ENCODE assay signal across 12 cellular contexts in the genomic region with DNA sequence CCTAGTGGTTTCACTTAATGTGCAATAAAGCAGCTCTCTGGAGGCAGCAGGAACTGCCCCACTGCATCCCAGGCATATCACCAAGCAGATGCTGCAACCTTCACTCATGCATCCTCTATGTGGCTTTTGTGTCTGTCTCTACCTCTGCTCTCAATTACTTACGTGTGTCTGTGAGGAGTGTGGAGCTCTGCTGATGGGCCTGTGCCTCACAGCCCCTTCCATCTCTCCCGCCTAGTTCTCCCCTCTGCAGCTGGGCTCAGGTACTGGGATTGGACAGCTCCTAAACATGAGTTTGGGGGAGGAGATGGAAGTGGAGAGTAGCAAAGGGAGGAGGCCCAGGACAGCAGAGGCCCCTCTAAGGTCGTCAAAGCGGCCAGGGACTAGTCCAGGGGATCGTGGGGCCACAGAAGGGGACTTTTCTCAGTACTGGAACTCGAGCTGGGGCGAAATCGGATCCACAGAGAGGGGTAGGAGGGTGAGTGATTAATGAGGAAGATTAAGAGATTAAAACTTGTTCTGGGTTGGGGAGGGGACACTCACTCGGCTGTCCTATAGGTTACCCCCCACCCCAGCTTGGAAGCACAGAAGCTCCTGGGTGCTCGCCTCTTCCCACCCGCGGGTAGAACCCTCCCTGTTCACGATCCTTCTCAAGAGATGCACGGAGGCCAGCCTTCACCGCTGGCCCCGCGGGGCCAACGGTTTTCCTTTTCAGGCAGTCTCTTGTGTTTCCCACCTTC. TPM values are rescaled to one million over a fixed set of nuclear protein-coding genes. Genes with fewer than 3 reads are reported as not detected.
DNase-seq lines count a peak whose midpoint lies in the region; ATAC-seq and TF ChIP-seq lines count a peak whose summit lies in the region.
"Had no signal": no experiment of that assay in that cellular context is flagged by ENCODE, and none has a peak within 500 bp of the region (broad histone marks: within the 10 kb centered on the region; RNA-seq: fewer than 3 reads in every experiment).

No MANE protein-coding gene starts in this region.

- no peak overlapping the region for H2AFZ ChIP-seq in OCI-LY7 (ENCODE audit: low read length)

- BruUV-seq in OCI-LY7 (replicated peaks; lab: Mats Ljungman, UMichigan), result no TSS peak

- ATAC-seq in activated B cell treated with CpG ODN at 0.5 μM for 24 hours (ENCODE audit: low read depth), result no peak
- ATAC-seq in stimulated activated effector memory CD8-positive, alpha-beta T cell treated with anti-CD3 and anti-CD28 coated beads, Interleukin-12 subunit alpha, Interleukin-12 subunit beta, amount 100 ng/mL, for 72 hours, result no peak
- ATAC-seq in GM19023 (IDR thresholded peaks at IDR 0.05; ENCODE audit: unreplicated experiment), result no peak
- ATAC-seq in GM19467 (IDR thresholded peaks at IDR 0.05; ENCODE audit: unreplicated experiment), result no peak

- no peak overlapping the region for H3K4me3 ChIP-seq in OCI-LY7 (ENCODE audit: low read depth, low read length, poor library complexity, severe bottlenecking)

- no peaks in the 10 kb centered on the region for H4K20me1 ChIP-seq in OCI-LY7 (ENCODE audit: insufficient read depth, low read length)

- TF ChIP-seq CTCF in activated B cell treated with CpG ODN at 0.5 μM for 24 hours (IDR thresholded peaks at IDR 0.05) (no peak), OCI-LY7 (conservative IDR thresholded peaks at IDR 0.05; ENCODE audit: low read length) (no peak)

- peaks cover 29% of the 10 kb centered on the region for H3K36me3 Mint-ChIP-seq in activated naive CD4-positive, alpha-beta T cell treated with anti-CD3 and anti-CD28 coated beads, Interleukin-2, amount 10 ng/mL, durations not matched to agents 7 days and 5 days
- H3K36me3 Mint-ChIP-seq in activated B cell treated with CpG ODN at 0.5 μM for 24 hours (ENCODE audit: low read depth), result peaks cover 22% of the 10 kb centered on the region
- peaks cover under 1 to 13% (median 10%) of the 10 kb centered on the region in 3 donors for H3K36me3 Mint-ChIP-seq in immature natural killer cell
- peaks cover 42% of the 10 kb centered on the region for H3K36me3 Mint-ChIP-seq in stimulated activated effector memory CD8-positive, alpha-beta T cell treated with anti-CD3 and anti-CD28 coated beads, Interleukin-12 subunit alpha, Interleukin-12 subunit beta, amount 100 ng/mL, for 72 hours

- no peaks in the 10 kb centered on the region for H3K9me3 ChIP-seq in OCI-LY7 (ENCODE audit: low read length)
- H3K9me3 ChIP-seq: suprapubic skin had no signal

- POLR2A ChIA-PET in activated B cell treated with CpG ODN at 0.5 μM for 24 hours (lab: Charles Lee), result interaction anchor here (0.6 to 2.3 kb wide), 6 partner anchors 11 to 96 kb away, joined by 3 to 10 read pairs (median 4); a partner anchor contains a TSS
- POLR2A ChIA-PET in OCI-LY7 (lab: Charles Lee), result interaction anchor here (0.6 to 0.7 kb wide), 2 partner anchors 17 to 29 kb away, joined by 3 read pairs; a partner anchor contains a TSS

- H3K4me1 Mint-ChIP-seq in activated naive CD4-positive, alpha-beta T cell treated with anti-CD3 and anti-CD28 coated beads, Interleukin-2, amount 10 ng/mL, durations not matched to agents 7 days and 5 days, result peaks cover 64% of the 10 kb centered on the region
- peaks cover 62% of the 10 kb centered on the region for H3K4me1 Mint-ChIP-seq in activated B cell treated with CpG ODN at 0.5 μM for 24 hours
- H3K4me1 Mint-ChIP-seq in immature natural killer cell, result peaks cover 66 to 71% of the 10 kb centered on the region in 2 donors
- peaks cover 69% of the 10 kb centered on the region for H3K4me1 Mint-ChIP-seq in stimulated activated effector memory CD8-positive, alpha-beta T cell treated with anti-CD3 and anti-CD28 coated beads, Interleukin-12 subunit alpha, Interleukin-12 subunit beta, amount 100 ng/mL, for 72 hours

- H3K36me3 ChIP-seq in OCI-LY7 (ENCODE audit: insufficient read depth, low read length), result peaks cover 15% of the 10 kb centered on the region

- intact Hi-C loops in activated B cell treated with CpG ODN at 0.5 μM for 24 hours (cut with micrococcal nuclease) (loop anchor here (10.0 kb wide), 2 partner anchors 153 to 333 kb away; a partner anchor contains a TSS), OCI-LY7 (cut with micrococcal nuclease; ENCODE audit: unreplicated experiment) (no loop called here)

- H3K9me3 Mint-ChIP-seq in activated naive CD4-positive, alpha-beta T cell treated with anti-CD3 and anti-CD28 coated beads, Interleukin-2, amount 10 ng/mL, durations not matched to agents 7 days and 5 days, result no peaks in the 10 kb centered on the region
- H3K9me3 Mint-ChIP-seq in activated B cell treated with CpG ODN at 0.5 μM for 24 hours (no peaks in the 10 kb centered on the region), immature natural killer cell (no peaks in the 10 kb centered on the region)
- no peaks in the 10 kb centered on the region for H3K9me3 Mint-ChIP-seq in stimulated activated effector memory CD8-positive, alpha-beta T cell treated with anti-CD3 and anti-CD28 coated beads, Interleukin-12 subunit alpha, Interleukin-12 subunit beta, amount 100 ng/mL, for 72 hours

- no peak overlapping the region for H3K27ac ChIP-seq in OCI-LY7 (ENCODE audit: low read depth, low read length, poor library complexity, severe bottlenecking)

- CTCF ChIA-PET in activated naive CD4-positive, alpha-beta T cell treated with anti-CD3 and anti-CD28 coated beads, Interleukin-2, amount 10 ng/mL, durations not matched to agents 7 days and 5 days (lab: Charles Lee), result interaction anchor here (1.4 to 2.6 kb wide), 5 partner anchors 8 to 90 kb away, joined by 3 to 11 read pairs (median 5); a partner anchor contains a TSS
- CTCF ChIA-PET in activated B cell treated with CpG ODN at 0.5 μM for 24 hours (lab: Charles Lee), result interaction anchor here (1.1 to 1.4 kb wide), 3 partner anchors 28 to 89 kb away, joined by 3 to 4 read pairs (median 3); a partner anchor contains a TSS
- CTCF ChIA-PET in OCI-LY7 (lab: Charles Lee; ENCODE audit: unreplicated experiment), result interaction anchor here (0.5 kb wide), 1 partner anchor 49 kb away, joined by 3 read pairs; no protein-coding TSS in a partner anchor

- peaks cover 1% of the 10 kb centered on the region; the same call in 1 of the 2 replicates for H3K79me2 ChIP-seq in OCI-LY7 (ENCODE audit: insufficient read depth, low read depth, low read length)

- H3K27ac Mint-ChIP-seq in activated naive CD4-positive, alpha-beta T cell treated with anti-CD3 and anti-CD28 coated beads, Interleukin-2, amount 10 ng/mL, durations not matched to agents 7 days and 5 days, result no peak overlapping the region
- no peak overlapping the region for H3K27ac Mint-ChIP-seq in activated B cell treated with CpG ODN at 0.5 μM for 24 hours
- H3K27ac Mint-ChIP-seq in immature natural killer cell, result peak overlapping the region in 4 of 6 donors; percentile 17 to 83 (median 74)
- H3K27ac Mint-ChIP-seq in stimulated activated effector memory CD8-positive, alpha-beta T cell treated with anti-CD3 and anti-CD28 coated beads, Interleukin-12 subunit alpha, Interleukin-12 subunit beta, amount 100 ng/mL, for 72 hours, result no peak overlapping the region

- DNase-seq in activated naive CD4-positive, alpha-beta T cell treated with anti-CD3 and anti-CD28 coated beads, Interleukin-2, amount 10 ng/mL, durations not matched to agents 7 days and 5 days, result no peak
- DNase-seq in activated naive CD4-positive, alpha-beta T cell treated with anti-CD3 and anti-CD28 coated beads, Interleukin-2, amount 50 U/mL, for 16 hours, result no peak
- DNase-seq in activated B cell treated with CpG ODN at 0.5 μM for 24 hours (no peak), immature natural killer cell (no peak), OCI-LY7 (ENCODE audit: low spot score) (no peak)
- DNase-seq in stimulated activated effector memory CD8-positive, alpha-beta T cell treated with anti-CD3 and anti-CD28 coated beads, Interleukin-12 subunit alpha, Interleukin-12 subunit beta, amount 100 ng/mL, for 72 hours (ENCODE audit: low spot score in 2 of 2), result no peak
- DNase-seq: MM.1S, NCI-H774 had no signal

- H3K9me2 ChIP-seq in OCI-LY7 (ENCODE audit: insufficient read depth, low read length), result no peaks in the 10 kb centered on the region

- H3K4me3 Mint-ChIP-seq in activated naive CD4-positive, alpha-beta T cell treated with anti-CD3 and anti-CD28 coated beads, Interleukin-2, amount 10 ng/mL, durations not matched to agents 7 days and 5 days, result peak overlapping the region; percentile 61
- peak overlapping the region; percentile 81 for H3K4me3 Mint-ChIP-seq in activated B cell treated with CpG ODN at 0.5 μM for 24 hours
- H3K4me3 Mint-ChIP-seq in immature natural killer cell, result peak overlapping the region; percentile 76 to 90 (median 83)
- peak overlapping the region; percentile 91 for H3K4me3 Mint-ChIP-seq in stimulated activated effector memory CD8-positive, alpha-beta T cell treated with anti-CD3 and anti-CD28 coated beads, Interleukin-12 subunit alpha, Interleukin-12 subunit beta, amount 100 ng/mL, for 72 hours

- H3K4me2 ChIP-seq in OCI-LY7 (ENCODE audit: low read length), result no peak overlapping the region

- H3K27me3 Mint-ChIP-seq in activated naive CD4-positive, alpha-beta T cell treated with anti-CD3 and anti-CD28 coated beads, Interleukin-2, amount 10 ng/mL, durations not matched to agents 7 days and 5 days, result peaks cover 85% of the 10 kb centered on the region
- H3K27me3 Mint-ChIP-seq in activated B cell treated with CpG ODN at 0.5 μM for 24 hours (peaks cover 38% of the 10 kb centered on the region), immature natural killer cell (ENCODE audit: low read depth in 3 of 3) (peaks cover 8 to 15% (median 10%) of the 10 kb centered on the region in 3 donors)

- H3K4me1 ChIP-seq in OCI-LY7 (ENCODE audit: insufficient read depth, low read length, poor library complexity, severe bottlenecking), result peaks cover 19% of the 10 kb centered on the region

RNA-seq across cellular contexts. Expression of a gene that starts 2.1 kb away (rescaled TPM):
- total RNA-seq in activated B cell treated with CpG ODN at 0.5 μM for 24 hours (0.69 and 1.2 TPM in 2 replicates), OCI-LY7 (2022) (not detected in 2 replicates)
- polyA plus RNA-seq in immature natural killer cell, result not detected
- total RNA-seq in OCI-LY7 (2014; rRNA removed; shearing (Covaris generic)), result not detected in 2 replicates

RNA-seq across cellular contexts. Expression of a gene that starts 6.0 kb away (rescaled TPM):
- total RNA-seq in activated B cell treated with CpG ODN at 0.5 μM for 24 hours, result 29.3 and 34.7 TPM in 2 replicates
- polyA plus RNA-seq in immature natural killer cell, result 10 to 100 TPM; 18.8 to 22.8 (median 19.5) TPM
- total RNA-seq in OCI-LY7 (2014; rRNA removed; shearing (Covaris generic)), result 9.9 and 16.7 TPM in 2 replicates
- total RNA-seq in OCI-LY7 (2022), result 15.9 and 21.5 TPM in 2 replicates

RNA-seq across cellular contexts. Expression of a gene that starts 12.7 kb away (rescaled TPM):
- total RNA-seq in activated B cell treated with CpG ODN at 0.5 μM for 24 hours (not detected in 2 replicates), OCI-LY7 (2022) (not detected in 2 replicates)
- polyA plus RNA-seq in immature natural killer cell, result not detected
- not detected in 2 replicates for total RNA-seq in OCI-LY7 (2014; rRNA removed; shearing (Covaris generic))
- total RNA-seq: lower leg skin had no signal

RNA-seq across cellular contexts. Expression of a gene that starts 18.6 kb away (rescaled TPM):
- 41.9 and 49.1 TPM in 2 replicates for total RNA-seq in activated B cell treated with CpG ODN at 0.5 μM for 24 hours
- polyA plus RNA-seq in immature natural killer cell, result 10 to 100 TPM; 15.9 to 35.1 (median 31.9) TPM
- 34.6 and 49.5 TPM in 2 replicates for total RNA-seq in OCI-LY7 (2014; rRNA removed; shearing (Covaris generic))
- 31.5 and 37.4 TPM in 2 replicates for total RNA-seq in OCI-LY7 (2022)

RNA-seq across cellular contexts. Expression of a gene that starts 18.7 kb away (rescaled TPM):
- total RNA-seq in activated B cell treated with CpG ODN at 0.5 μM for 24 hours, result 29.3 and 40.4 TPM in 2 replicates
- 10 to 100 TPM in 1 of 3 donors, 1 to 10 TPM in 2; 4.1 to 16.6 (median 4.4) TPM for polyA plus RNA-seq in immature natural killer cell
- total RNA-seq in OCI-LY7 (2014; rRNA removed; shearing (Covaris generic)), result 52.3 and 53.0 TPM in 2 replicates
- total RNA-seq in OCI-LY7 (2022), result 42.5 and 52.0 TPM in 2 replicates

Comparison
In these comparisons a context has a peak if more than half of its experiments do, and no peak if none do; other contexts are left out.
1. H3K27ac Mint-ChIP-seq: peak in immature natural killer cell (4 of 6); none in activated naive CD4-positive, alpha-beta T cell treated with anti-CD3 and anti-CD28 coated beads, Interleukin-2, amount 10 ng/mL, durations not matched to agents 7 days and 5 days (single experiment), activated B cell treated with CpG ODN at 0.5 μM for 24 hours (single experiment) and stimulated activated effector memory CD8-positive, alpha-beta T cell treated with anti-CD3 and anti-CD28 coated beads, Interleukin-12 subunit alpha, Interleukin-12 subunit beta, amount 100 ng/mL, for 72 hours (single experiment).
2. Peak in every context shown above with its lines, with median percentiles within 50 percentile points of each other: H3K4me3 Mint-ChIP-seq.